Comparison of ENCODE assay signal across 12 cellular contexts in genomic region chr10:73493781-73494180, GRCh38. TPM values are rescaled to one million over a fixed set of nuclear protein-coding genes. Genes with fewer than 3 reads are reported as not detected.
DNase-seq lines count a peak whose midpoint lies in the region; ATAC-seq, FAIRE-seq and TF ChIP-seq lines count a peak whose summit lies in the region.
"Had no signal": no experiment of that assay in that cellular context is flagged by ENCODE, and none has a peak within 500 bp of the region (broad histone marks: within the 10 kb centered on the region; RNA-seq: fewer than 3 reads in every experiment).

No MANE protein-coding gene starts in this region.

- TF ChIP-seq RAD21 in A549 (conservative IDR thresholded peaks at IDR 0.05 in 1 of 2, IDR thresholded peaks at IDR 0.05 in 1 of 2): no peak

- H3K36me3 Mint-ChIP-seq in activated naive CD8-positive, alpha-beta T cell treated with anti-CD3 and anti-CD28 coated beads, Interleukin-2, amount 50 U/mL, for 24 hours (ENCODE audit: low read depth): peaks cover 13% of the 10 kb centered on the region

- peak overlapping the region; percentile 50 for H3K27ac Mint-ChIP-seq in activated naive CD8-positive, alpha-beta T cell treated with anti-CD3 and anti-CD28 coated beads, Interleukin-2, amount 50 U/mL, for 24 hours

- CTCF ChIA-PET in A549 (lab: Yijun Ruan, JAX): interaction anchor here (0.5 kb wide), 1 partner anchor 8 kb away, joined by 4 read pairs; no protein-coding TSS in a partner anchor

- WGBS in A549 (ENCODE audit: missing lambda C conversion rate): 23% methylated on average over 2 of the region's 2 CpGs

- FAIRE-seq in A549 (lab: Jason Lieb, UNC): no peak
- FAIRE-seq: H1 had no signal

- H3K4me1 ChIP-seq in A549: peaks cover 21% of the 10 kb centered on the region; the same call in 2 of the 3 replicates

- ATAC-seq in A549: no peak
- no peak for ATAC-seq in activated naive CD8-positive, alpha-beta T cell treated with anti-CD3 and anti-CD28 coated beads, Interleukin-2, amount 50 U/mL, for 24 hours
- ATAC-seq in GM21529 (IDR thresholded peaks at IDR 0.05; ENCODE audit: unreplicated experiment): no peak
- no peak for ATAC-seq in HG02642 (IDR thresholded peaks at IDR 0.05; ENCODE audit: poor library complexity, unreplicated experiment)

- DNase-seq in A549 (ENCODE audit: low read depth in 1 of 2, low spot score in 1 of 2): no peak
- DNase-seq in HCEC 1CT: peak; percentile 75
- DNase-seq in activated naive CD8-positive, alpha-beta T cell treated with anti-CD3 and anti-CD28 coated beads, Interleukin-2, amount 50 U/mL, for 24 hours: no peak
- peak; percentile 78 for DNase-seq in iris pigment epithelial cell (ENCODE audit: low read depth)
- DNase-seq in NCI-H2171 (lab: John Stamatoyannopoulos, UW): no peak
- DNase-seq in NCI-H2196 (lab: John Stamatoyannopoulos, UW; ENCODE audit: unreplicated experiment): no peak
- DNase-seq: activated gamma-delta T cell, GDM1, NCI-H526 had no signal

- no peak for TF ChIP-seq EP300 in A549 (IDR thresholded peaks at IDR 0.05)

- peak overlapping the region; percentile 88 for H3K4me3 Mint-ChIP-seq in activated naive CD8-positive, alpha-beta T cell treated with anti-CD3 and anti-CD28 coated beads, Interleukin-2, amount 50 U/mL, for 24 hours

- H3K4me1 Mint-ChIP-seq in activated naive CD8-positive, alpha-beta T cell treated with anti-CD3 and anti-CD28 coated beads, Interleukin-2, amount 50 U/mL, for 24 hours: peaks cover 57% of the 10 kb centered on the region

- peak overlapping the region in 1 of 2 experiments; percentile 90; a peak in 3 of 6 replicates for H3K27ac ChIP-seq in A549

- H3K27me3 Mint-ChIP-seq in activated naive CD8-positive, alpha-beta T cell treated with anti-CD3 and anti-CD28 coated beads, Interleukin-2, amount 50 U/mL, for 24 hours: no peaks in the 10 kb centered on the region

- POLR2A ChIA-PET in A549 (lab: Yijun Ruan, JAX): interaction anchor here (0.8 kb wide), 1 partner anchor 247 kb away, joined by 3 read pairs; the partner anchor contains the start of gene DNAJC9

- no peak overlapping the region for H3K4me3 ChIP-seq in A549

- no peaks in the 10 kb centered on the region for H3K9me3 Mint-ChIP-seq in activated naive CD8-positive, alpha-beta T cell treated with anti-CD3 and anti-CD28 coated beads, Interleukin-2, amount 50 U/mL, for 24 hours

- no peak for TF ChIP-seq CTCF in A549 (IDR thresholded peaks at IDR 0.05)

- peak overlapping the region; percentile 78 for H3K4me2 ChIP-seq in A549

- no peaks in the 10 kb centered on the region for H3K9me3 ChIP-seq in A549

- no peak for TF ChIP-seq POLR2A in A549 (IDR thresholded peaks at IDR 0.05; ENCODE audit: low read length)

TF ChIP-seq in A549, 52 proteins besides CTCF, POLR2A, EP300 and RAD21:
- no peak for TF ChIP-seq HDAC2 (IDR thresholded peaks at IDR 0.05)
- no peak for TF ChIP-seq JUN (IDR thresholded peaks at IDR 0.05)

RNA-seq across cellular contexts. Expression of gene PPP3CB, which starts 2.0 kb away (rescaled TPM):
- polyA plus RNA-seq in A549 (2011; rRNA removed): 25.4 and 25.7 TPM in 2 replicates
- 7.7 and 8.2 TPM in 2 replicates for polyA plus RNA-seq in A549 (2012; cell fraction: cytosol; rRNA removed)
- 3.5 and 8.0 TPM in 2 replicates for polyA plus RNA-seq in A549 (2012; cell fraction: nucleus; rRNA removed)
- 20.8 to 22.2 TPM (median 21.6 TPM) in 3 replicates for polyA plus RNA-seq in A549 (2017; fragmentation: RNase III; extraction: RNeasy Plus Mini Kit Qiagen cat#74134 plus additional on column Dnase treatment)
- polyA minus RNA-seq in A549 (2011; rRNA and poly(A)+ RNA removed): 14.5 and 15.8 TPM in 2 replicates

Comparison
In these comparisons a context has a peak if more than half of its experiments do, and no peak if none do; other contexts are left out.
1. DNase-seq: peak in HCEC 1CT (single experiment) and iris pigment epithelial cell (single experiment); none in A549 (0 of 2), activated naive CD8-positive, alpha-beta T cell treated with anti-CD3 and anti-CD28 coated beads, Interleukin-2, amount 50 U/mL, for 24 hours (single experiment), NCI-H2171 (single experiment) and NCI-H2196 (single experiment).